In the genomic region with DNA sequence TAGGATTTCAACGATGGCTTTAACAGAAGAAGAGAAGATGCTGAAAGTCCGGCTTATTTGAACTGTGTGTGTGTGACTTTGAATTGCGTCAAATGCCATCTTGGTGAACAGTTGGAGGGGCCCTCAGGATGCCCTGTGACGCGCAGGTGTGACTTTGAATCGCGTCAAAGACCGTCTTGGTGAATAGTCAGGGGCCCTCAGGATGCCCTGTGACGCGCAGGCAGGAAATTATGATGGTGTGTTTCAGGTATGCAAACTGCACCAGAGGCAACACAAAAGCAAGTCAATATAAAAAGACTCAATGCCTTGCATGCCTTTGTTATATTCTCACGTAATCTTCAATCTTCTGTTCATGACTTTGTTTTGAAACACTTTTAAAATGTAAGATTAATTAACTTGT, we compare ENCODE assay signal across 1 cellular context.
TF ChIP-seq lines count a peak whose summit lies in the region.

No MANE protein-coding gene starts in this region.

TF ChIP-seq in H1, 55 proteins besides CTCF, POLR2A, EP300 and RAD21:
- TF ChIP-seq CHD1 (IDR thresholded peaks at IDR 0.05; ENCODE audit: low read depth, low read length) = no peak
- no peak for TF ChIP-seq HDAC6 (IDR thresholded peaks at IDR 0.05; ENCODE audit: low read depth, low read length)
- TF ChIP-seq NANOG (IDR thresholded peaks at IDR 0.05; ENCODE audit: insufficient read depth, low read depth, low read length, poor library complexity, severe bottlenecking) = no peak
- TF ChIP-seq TAF1 (IDR thresholded peaks at IDR 0.05; ENCODE audit: low read depth, low read length) = no peak
- TF ChIP-seq NRF1 (IDR thresholded peaks at IDR 0.05; ENCODE audit: low read depth, low read length) = no peak
- no peak for TF ChIP-seq HDAC2 (IDR thresholded peaks at IDR 0.05; ENCODE audit: borderline replicate concordance in 1 of 2, low read depth in 2 of 2, low read length in 2 of 2)
- no peak for TF ChIP-seq BRCA1 (IDR thresholded peaks at IDR 0.05; ENCODE audit: low read depth, low read length)
- no peak for TF ChIP-seq SIX5 (IDR thresholded peaks at IDR 0.05; ENCODE audit: low read depth, low read length)
- TF ChIP-seq KDM5A (IDR thresholded peaks at IDR 0.05; ENCODE audit: low read length) = no peak
- no peak for TF ChIP-seq SRF (IDR thresholded peaks at IDR 0.05; ENCODE audit: low read depth, low read length)
- TF ChIP-seq RNF2 (IDR thresholded peaks at IDR 0.05; ENCODE audit: borderline replicate concordance, low read depth, low read length, missing control alignments, poor library complexity, severe bottlenecking) = no peak
- no peak for TF ChIP-seq TBP (IDR thresholded peaks at IDR 0.05; ENCODE audit: low read depth, low read length)
- no peak for TF ChIP-seq CHD2 (IDR thresholded peaks at IDR 0.05; ENCODE audit: low read length)
- TF ChIP-seq YY1 (IDR thresholded peaks at IDR 0.05; ENCODE audit: low read depth, low read length) = no peak
- TF ChIP-seq CEBPB (IDR thresholded peaks at IDR 0.05; ENCODE audit: low read depth, low read length) = no peak
- no peak for TF ChIP-seq TCF12 (IDR thresholded peaks at IDR 0.05; ENCODE audit: low read depth, low read length)
